9 cellular contexts compared by ENCODE assay signal in genomic region chr1:31669786-31670582, GRCh38. TPM values are rescaled to one million over a fixed set of nuclear protein-coding genes. Genes with fewer than 3 reads are reported as not detected.
A peak's percentile ranks its signal among the peaks of the same experiment; 100 is the strongest.
DNase-seq lines count a peak whose midpoint lies in the region; ATAC-seq and TF ChIP-seq lines count a peak whose summit lies in the region.
"Had no signal": no experiment of that assay in that cellular context is flagged by ENCODE, and none has a peak within 500 bp of the region (broad histone marks: within the 10 kb centered on the region; RNA-seq: fewer than 3 reads in every experiment).

No MANE protein-coding gene starts in this region.

- H3K36me3 Mint-ChIP-seq in naive thymus-derived CD4-positive, alpha-beta T cell: no peaks in the 10 kb centered on the region

- no peaks in the 10 kb centered on the region for H3K27me3 ChIP-seq in esophagus squamous epithelium
- peaks cover 0 to 4% of the 10 kb centered on the region in 2 donors for H3K27me3 ChIP-seq in naive thymus-derived CD4-positive, alpha-beta T cell (ENCODE audit: control insufficient read depth in 2 of 2, insufficient read depth in 2 of 2, low read length in 2 of 2)

- H3K9me3 ChIP-seq in esophagus squamous epithelium: no peaks in the 10 kb centered on the region
- H3K9me3 ChIP-seq in naive thymus-derived CD4-positive, alpha-beta T cell (ENCODE audit: control insufficient read depth in 2 of 3, low read length in 3 of 3): no peaks in the 10 kb centered on the region

- DNase-seq in NCI-H226 (peak; percentile 71), activated T-cell treated with anti-CD3 and anti-CD28 coated beads for 4 hours (peak; percentile 7), esophagus squamous epithelium (lab: John Stamatoyannopoulos, UW) (no peak)
- DNase-seq in naive thymus-derived CD4-positive, alpha-beta T cell: peak in 7 of 9 donors; percentile 40 to 54 (median 50)

- POLR2A ChIA-PET in naive thymus-derived CD4-positive, alpha-beta T cell (lab: Charles Lee): interaction anchor here (0.6 kb wide), 1 partner anchor 475 kb away, joined by 4 read pairs; no protein-coding TSS in a partner anchor

- peak overlapping the region in 2 of 9 donors; percentile 43 to 71 for H3K27ac Mint-ChIP-seq in naive thymus-derived CD4-positive, alpha-beta T cell

- TF ChIP-seq CTCF in GM12874 (IDR thresholded peaks at IDR 0.05; ENCODE audit: insufficient read depth, low read depth, low read length): peak; percentile 23; the same call in 1 of the 2 replicates
- peak in 1 of 6 experiments; percentile 12 for TF ChIP-seq CTCF in esophagus squamous epithelium (IDR thresholded peaks at IDR 0.05)

- ATAC-seq in naive thymus-derived CD4-positive, alpha-beta T cell: peak; percentile 78
- ATAC-seq in HG02852 (IDR thresholded peaks at IDR 0.05; ENCODE audit: unreplicated experiment) (no peak), GM18873 (IDR thresholded peaks at IDR 0.05; ENCODE audit: low FRiP score, unreplicated experiment) (no peak), GM18858 (IDR thresholded peaks at IDR 0.05; ENCODE audit: unreplicated experiment) (no peak)

- CTCF ChIA-PET in naive thymus-derived CD4-positive, alpha-beta T cell (lab: Charles Lee): interaction anchor here (0.6 to 1.0 kb wide), 3 partner anchors 47 to 396 kb away, joined by 3 to 6 read pairs (median 3); no protein-coding TSS in a partner anchor

- intact Hi-C loops in esophagus squamous epithelium (cut with DNase I): loop anchor here (10.0 kb wide), 1 partner anchor 295 kb away; no protein-coding TSS in a partner anchor
- intact Hi-C loops in naive thymus-derived CD4-positive, alpha-beta T cell (cut with micrococcal nuclease): no loop called here

- no peaks in the 10 kb centered on the region for H3K9me3 Mint-ChIP-seq in naive thymus-derived CD4-positive, alpha-beta T cell

- H3K4me1 Mint-ChIP-seq in naive thymus-derived CD4-positive, alpha-beta T cell: peaks cover 6 to 17% (median 13%) of the 10 kb centered on the region in 7 donors

- H3K27me3 Mint-ChIP-seq in naive thymus-derived CD4-positive, alpha-beta T cell: peaks cover 7 to 28% (median 16%) of the 10 kb centered on the region in 5 donors

- peak overlapping the region; percentile 35 to 72 (median 65) for H3K27ac ChIP-seq in esophagus squamous epithelium
- H3K27ac ChIP-seq in naive thymus-derived CD4-positive, alpha-beta T cell (ENCODE audit: low read depth, low read length): no peak overlapping the region

- WGBS in esophagus squamous epithelium, 2 donors: 4 to 10% methylated on average over 29 of the region's 29 CpGs

- H3K36me3 ChIP-seq in esophagus squamous epithelium: no peaks in the 10 kb centered on the region
- H3K36me3 ChIP-seq in naive thymus-derived CD4-positive, alpha-beta T cell (ENCODE audit: control insufficient read depth in 2 of 3, insufficient read depth in 3 of 3, low read length in 3 of 3): no peaks in the 10 kb centered on the region

- peaks cover 28 to 76% (median 48%) of the 10 kb centered on the region in 3 donors for H3K4me1 ChIP-seq in esophagus squamous epithelium
- peaks cover 2 to 4% of the 10 kb centered on the region in 2 donors for H3K4me1 ChIP-seq in naive thymus-derived CD4-positive, alpha-beta T cell (ENCODE audit: control insufficient read depth in 2 of 2, insufficient read depth in 2 of 2, low read length in 2 of 2)

- no peak for TF ChIP-seq POLR2A in esophagus squamous epithelium (IDR thresholded peaks at IDR 0.05)

- H3K4me3 Mint-ChIP-seq in naive thymus-derived CD4-positive, alpha-beta T cell: peak overlapping the region; percentile 13 to 86 (median 76)

- H3K4me3 ChIP-seq in esophagus squamous epithelium: peak overlapping the region in 3 of 4 donors; percentile 10 to 46 (median 21)
- H3K4me3 ChIP-seq in naive thymus-derived CD4-positive, alpha-beta T cell (ENCODE audit: low read length): peak overlapping the region; percentile 18

RNA-seq across cellular contexts. Expression of gene PEF1, which starts 25.3 kb away (rescaled TPM):
- total RNA-seq in esophagus squamous epithelium: 10 to 100 TPM; 59.1 to 69.8 (median 63.6) TPM
- 10 to 100 TPM; 37.7 to 49.8 (median 40.8) TPM for total RNA-seq in naive thymus-derived CD4-positive, alpha-beta T cell
- polyA plus RNA-seq in naive thymus-derived CD4-positive, alpha-beta T cell: 10 to 100 TPM; 74.7 to 87.7 TPM

RNA-seq across cellular contexts. Expression of gene COL16A1, which starts 33.8 kb away (rescaled TPM):
- 10 to 100 TPM in 2 of 4 donors, 1 to 10 TPM in 2; 8.8 to 35.5 (median 16.4) TPM for total RNA-seq in esophagus squamous epithelium
- total RNA-seq in naive thymus-derived CD4-positive, alpha-beta T cell: under 1 TPM in 1 of 5 experiments, not detected in 4; 0.37 TPM
- under 1 TPM in 1 of 2 donors, not detected in 1; 0.31 TPM for polyA plus RNA-seq in naive thymus-derived CD4-positive, alpha-beta T cell

RNA-seq across cellular contexts. Expression of gene HCRTR1, which starts 52.5 kb away (rescaled TPM):
- total RNA-seq in esophagus squamous epithelium: under 1 TPM in 1 of 4 donors, not detected in 3; 0.22 TPM
- total RNA-seq in naive thymus-derived CD4-positive, alpha-beta T cell: not detected
- not detected for polyA plus RNA-seq in naive thymus-derived CD4-positive, alpha-beta T cell
- total RNA-seq: SK-MEL-5 had no signal

Comparison
In these comparisons a context has a peak if more than half of its experiments do, and no peak if none do; other contexts are left out.
1. RNA of gene COL16A1, which starts 33.8 kb away (total RNA-seq): 8.8 to 35.5 TPM in esophagus squamous epithelium; 0.37 TPM in naive thymus-derived CD4-positive, alpha-beta T cell; every median in the first group is over 4 times any median in the second.